Comparison of ENCODE assay signal across 8 cellular contexts in the genomic region with DNA sequence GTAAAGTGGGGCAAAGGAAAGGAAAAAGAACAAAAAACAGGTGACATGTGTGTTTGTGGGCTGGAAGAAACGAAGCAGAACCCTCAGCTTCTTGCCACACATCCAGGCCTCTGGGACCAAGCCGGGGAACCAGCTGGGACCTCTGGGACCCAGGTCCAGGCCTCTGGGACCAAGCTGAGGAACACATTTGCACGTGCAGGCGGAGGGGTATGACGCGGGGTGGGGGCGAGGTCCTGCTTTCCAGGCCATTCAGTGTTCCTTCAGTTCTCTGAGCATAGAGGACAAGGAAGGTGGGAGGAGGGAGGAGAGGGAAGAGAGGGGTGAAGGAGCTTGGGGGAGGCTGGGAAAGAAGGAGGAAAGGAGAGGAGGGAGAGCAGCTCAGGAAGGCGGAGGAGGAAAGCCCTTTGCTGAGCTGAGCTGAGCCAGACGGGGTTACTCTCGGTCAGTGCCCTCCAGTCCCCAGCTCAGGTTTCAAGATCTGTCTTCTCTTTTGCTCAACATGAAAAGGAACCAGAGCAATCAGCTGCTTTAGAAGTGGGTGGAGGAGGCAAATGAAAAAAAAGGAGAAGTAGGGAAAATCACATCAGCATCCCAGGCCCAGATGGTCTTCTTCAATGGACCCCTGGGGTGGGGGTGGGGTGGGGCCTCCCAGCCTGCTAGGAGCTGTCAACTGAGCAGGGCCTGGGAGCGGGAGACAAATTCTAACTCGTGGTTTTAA. TPM values are rescaled to one million over a fixed set of nuclear protein-coding genes. Genes with fewer than 3 reads are reported as not detected.
DNase-seq lines count a peak whose midpoint lies in the region; ATAC-seq and TF ChIP-seq lines count a peak whose summit lies in the region.

No MANE protein-coding gene starts in this region.

- ATAC-seq in GM19328 (IDR thresholded peaks at IDR 0.05; ENCODE audit: unreplicated experiment) (peak; percentile 74), HG03175 (IDR thresholded peaks at IDR 0.05; ENCODE audit: unreplicated experiment) (peak; percentile 92)

- H3K4me3 Mint-ChIP-seq in type B pancreatic cell: peak overlapping the region; percentile 70

- TF ChIP-seq CTCF in AG09319 (IDR thresholded peaks at IDR 0.05; ENCODE audit: low read depth, low read length): no peak
- no peak for TF ChIP-seq CTCF in colonic mucosa (IDR thresholded peaks at IDR 0.05)
- no peak for TF ChIP-seq CTCF in type B pancreatic cell (conservative IDR thresholded peaks at IDR 0.05)

- H3K27ac Mint-ChIP-seq in type B pancreatic cell: peak overlapping the region; percentile 84

- H3K27me3 ChIP-seq in colonic mucosa: no peaks in the 10 kb centered on the region

- intact Hi-C loops in colonic mucosa (cut with DNase I): no loop called here

- in situ Hi-C loops in ACHN (cut with HindIII; ENCODE audit: low pct_ligation_motif_present, low pct_unique_long_range_greater_than_20kb, low sequenced_read_pairs): no loop called here

- H3K36me3 Mint-ChIP-seq in type B pancreatic cell: peaks cover 9% of the 10 kb centered on the region

- no peaks in the 10 kb centered on the region for H3K9me3 ChIP-seq in colonic mucosa

- H3K27ac ChIP-seq in colonic mucosa: peak overlapping the region; percentile 16

- no peaks in the 10 kb centered on the region for H3K27me3 Mint-ChIP-seq in type B pancreatic cell

- H3K9me3 Mint-ChIP-seq in type B pancreatic cell: no peaks in the 10 kb centered on the region

- H3K9ac ChIP-seq in colonic mucosa (ENCODE audit: low read depth in 2 of 2, low read length in 2 of 2): no peak overlapping the region

- peaks cover 58% of the 10 kb centered on the region for H3K4me1 Mint-ChIP-seq in type B pancreatic cell (ENCODE audit: unreplicated experiment)

- no peak overlapping the region for H3K4me3 ChIP-seq in colonic mucosa

- H3K4me1 ChIP-seq in colonic mucosa: no peaks in the 10 kb centered on the region

- DNase-seq in AG09319 (ENCODE audit: extremely low read depth, low read depth): peak; percentile 61
- DNase-seq in NOMO-1 treated with dmso at 0.1 percent for 144 hours (lab: John Stamatoyannopoulos, UW; ENCODE audit: unreplicated experiment): peak; percentile 92
- DNase-seq in colonic mucosa: peak; percentile 31
- peak; percentile 86 for DNase-seq in medulla oblongata (ENCODE audit: extremely low spot score)
- peak; percentile 74 for DNase-seq in type B pancreatic cell (ENCODE audit: extremely low spot score, unreplicated experiment)
- no peak for DNase-seq in ACHN

- no peaks in the 10 kb centered on the region for H3K36me3 ChIP-seq in colonic mucosa

RNA-seq across cellular contexts. Expression of a gene that starts 59.1 kb away (rescaled TPM):
- total RNA-seq in colonic mucosa: 10 to 100 TPM; 11.2 to 17.8 TPM
- 16.2 and 20.8 TPM in 2 replicates for total RNA-seq in type B pancreatic cell (ENCODE audit: low replicate concordance)
